ENCODE assay signal across 17 cellular contexts in the genomic region with DNA sequence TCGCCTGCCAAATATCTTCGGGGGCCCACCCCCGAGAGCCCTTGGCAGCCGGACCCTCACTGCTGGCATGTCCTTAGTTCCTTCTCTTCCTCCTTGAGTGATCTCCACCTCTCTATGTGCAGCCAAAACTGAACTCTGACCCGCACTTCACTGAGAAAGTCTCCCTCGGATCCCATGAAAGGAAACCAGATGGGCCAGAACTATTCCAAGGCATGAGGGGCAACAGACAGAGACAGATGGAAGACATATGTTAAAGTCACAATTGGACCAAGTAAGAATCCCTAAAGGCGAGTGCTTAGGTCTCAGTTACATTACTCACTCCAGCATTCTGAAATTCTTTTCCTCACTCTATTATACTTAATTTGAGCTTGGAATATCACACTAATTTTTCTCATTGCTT. TPM values are rescaled to one million over a fixed set of nuclear protein-coding genes. Genes with fewer than 3 reads are reported as not detected.
DNase-seq lines count a peak whose midpoint lies in the region; ATAC-seq and TF ChIP-seq lines count a peak whose summit lies in the region.
"Had no signal": no experiment of that assay in that cellular context is flagged by ENCODE, and none has a peak within 500 bp of the region (broad histone marks: within the 10 kb centered on the region; RNA-seq: fewer than 3 reads in every experiment).

No MANE protein-coding gene starts in this region.

- ATAC-seq in Right ventricle myocardium superior (ENCODE audit: poor library complexity) (no peak), HG03442 (IDR thresholded peaks at IDR 0.05; ENCODE audit: unreplicated experiment) (peak; percentile 12), GM18505 (IDR thresholded peaks at IDR 0.05; ENCODE audit: unreplicated experiment) (no peak)
- ATAC-seq: heart left ventricle, HepG2, right cardiac atrium had no signal

- no peaks in the 10 kb centered on the region for H3K4me1 ChIP-seq in colonic mucosa
- H3K4me1 ChIP-seq: testis had no signal

- H3K4me3 ChIP-seq in colonic mucosa = no peak overlapping the region
- H3K4me3 ChIP-seq: heart left ventricle, MG63, testis had no signal

- H3K36me3 ChIP-seq in colonic mucosa = no peaks in the 10 kb centered on the region
- H3K36me3 ChIP-seq: brain microvascular endothelial cell, heart left ventricle, MG63 had no signal

- intact Hi-C loops in cardiac septum (cut with DNase I) (no loop called here), Right ventricle myocardium superior (cut with DNase I) (no loop called here), colonic mucosa (cut with DNase I) (no loop called here)

- no peak for TF ChIP-seq POLR2A in GM18505 (IDR thresholded peaks at IDR 0.05; ENCODE audit: borderline replicate concordance, extremely low read depth, insufficient read depth, insufficient read length)

- H3K27ac ChIP-seq in colonic mucosa = no peak overlapping the region
- H3K27ac ChIP-seq: brain microvascular endothelial cell, heart left ventricle, testis had no signal

- TF ChIP-seq CTCF in colonic mucosa (IDR thresholded peaks at IDR 0.05) = no peak

- DNase-seq in cardiac septum (ENCODE audit: low spot score) = peak; percentile 38
- no peak for DNase-seq in Right ventricle myocardium superior
- DNase-seq in fibroblast of peridontal ligament (ENCODE audit: extremely low read depth) = peak; percentile 15
- no peak for DNase-seq in pons (ENCODE audit: low spot score)
- no peak for DNase-seq in colonic mucosa
- DNase-seq: activated CD4-positive, alpha-beta T cell treated with anti-CD3 and anti-CD28 coated beads, Interleukin-2, amount 50 U/mL, for 1 hour; brain microvascular endothelial cell; heart left ventricle; MG63; NCI-H1930; NCI-H526; right cardiac atrium; SK-N-SH; testis had no signal

- H3K9me3 ChIP-seq in colonic mucosa = no peaks in the 10 kb centered on the region
- H3K9me3 ChIP-seq: heart left ventricle, MG63, SK-N-SH, testis had no signal

- H3K9ac ChIP-seq in colonic mucosa (ENCODE audit: low read depth in 2 of 2, low read length in 2 of 2) = no peak overlapping the region
- H3K9ac ChIP-seq: SK-N-SH had no signal

- H3K27me3 ChIP-seq in colonic mucosa = no peaks in the 10 kb centered on the region
- H3K27me3 ChIP-seq: brain microvascular endothelial cell, heart left ventricle, MG63, testis had no signal

RNA-seq across cellular contexts. Expression of a gene that starts 43.0 kb away (rescaled TPM):
- total RNA-seq in cardiac septum = 1.5 TPM
- total RNA-seq in Right ventricle myocardium superior = 1.1 TPM
- total RNA-seq in colonic mucosa = 10 to 100 TPM; 13.4 to 31.7 TPM

Comparison
In these comparisons a context has a peak if more than half of its experiments do, and no peak if none do; other contexts are left out.
1. DNase-seq: peak in cardiac septum (single experiment) and fibroblast of peridontal ligament (single experiment); none in Right ventricle myocardium superior (single experiment), pons (single experiment) and colonic mucosa (single experiment).